ENCODE assay signal across 22 cellular contexts in genomic region chr13:41502021-41502420, GRCh38. TPM values are rescaled to one million over a fixed set of nuclear protein-coding genes. Genes with fewer than 3 reads are reported as not detected.
A peak's percentile ranks its signal among the peaks of the same experiment; 100 is the strongest.
DNase-seq lines count a peak whose midpoint lies in the region; ATAC-seq and TF ChIP-seq lines count a peak whose summit lies in the region.
"Had no signal": no experiment of that assay in that cellular context is flagged by ENCODE, and none has a peak within 500 bp of the region (broad histone marks: within the 10 kb centered on the region; RNA-seq: fewer than 3 reads in every experiment).

No MANE protein-coding gene starts in this region.

- no peak for DNase-seq in activated T-cell treated with anti-CD3 and anti-CD28 coated beads, Interleukin-2, amount 50 U/mL, for 72 hours
- DNase-seq in activated T-cell treated with anti-CD3 and anti-CD28 coated beads, Interleukin-2, amount 50 U/mL, for 1 hour = no peak
- DNase-seq in osteocyte (ENCODE audit: extremely low spot score, unreplicated experiment) = peak; percentile 53
- DNase-seq in NCI-H69 (lab: John Stamatoyannopoulos, UW) = no peak
- no peak for DNase-seq in DMS 273 treated with DMSO at 0.1 percent for 48 hours (lab: John Stamatoyannopoulos, UW)
- DNase-seq in HAP-1 (ENCODE audit: low spot score in 2 of 2) = no peak
- DNase-seq: amniotic stem cell; GF-D8; mesendoderm; NCI-H1436; NCI-H2171 treated with DMSO at 0.1 percent for 48 hours; stimulated activated CD4-positive, alpha-beta T cell treated with anti-CD3 and anti-CD28 coated beads, Interleukin-2, amount 100 ng/mL, for 24 hours; T1000 had no signal

- H3K4me1 ChIP-seq in HAP-1 = no peaks in the 10 kb centered on the region
- H3K4me1 ChIP-seq: A549, prostate gland had no signal

- H3K4me1 Mint-ChIP-seq in activated T-cell treated with anti-CD3 and anti-CD28 coated beads, Interleukin-2, amount 50 U/mL, for 72 hours (ENCODE audit: low read depth) = peaks cover 76% of the 10 kb centered on the region
- H3K4me1 Mint-ChIP-seq in osteocyte (ENCODE audit: unreplicated experiment) = no peaks in the 10 kb centered on the region
- H3K4me1 Mint-ChIP-seq: nephron had no signal

- H3K36me3 Mint-ChIP-seq in activated T-cell treated with anti-CD3 and anti-CD28 coated beads, Interleukin-2, amount 50 U/mL, for 72 hours (ENCODE audit: insufficient read depth in 2 of 2) = peaks cover 8 to 13% of the 10 kb centered on the region in 2 donors
- no peaks in the 10 kb centered on the region for H3K36me3 Mint-ChIP-seq in osteocyte (ENCODE audit: unreplicated experiment)

- H3K9me3 Mint-ChIP-seq in activated T-cell treated with anti-CD3 and anti-CD28 coated beads, Interleukin-2, amount 50 U/mL, for 72 hours = peaks cover 2 to 7% of the 10 kb centered on the region in 2 donors
- H3K9me3 Mint-ChIP-seq in osteocyte (ENCODE audit: unreplicated experiment) = peaks cover 13% of the 10 kb centered on the region

- H3K9me3 ChIP-seq in HAP-1 = no peaks in the 10 kb centered on the region; the same call in 1 of the 2 replicates
- H3K9me3 ChIP-seq: Peyer's patch, prostate gland had no signal

- H3K27ac Mint-ChIP-seq in activated T-cell treated with anti-CD3 and anti-CD28 coated beads, Interleukin-2, amount 50 U/mL, for 72 hours = peak overlapping the region; percentile 76
- H3K27ac Mint-ChIP-seq in osteocyte (ENCODE audit: unreplicated experiment) = no peak overlapping the region
- H3K27ac Mint-ChIP-seq: activated T-helper 17 cell treated with anti-CD3 and anti-CD28 coated beads, Interleukin-2, amount 50 U/mL, for 72 hours; nephron had no signal

- H3K27me3 ChIP-seq in HAP-1 (ENCODE audit: low read depth) = no peaks in the 10 kb centered on the region
- H3K27me3 ChIP-seq: BLaER1, cardiac muscle cell, Peyer's patch had no signal

- no peak for TF ChIP-seq CTCF in osteocyte (IDR thresholded peaks at IDR 0.05)

- no peak for ATAC-seq in activated T-cell treated with anti-CD3 and anti-CD28 coated beads, Interleukin-2, amount 50 U/mL, for 72 hours (replicated peaks in 1 of 2)
- peak; percentile 9 for ATAC-seq in HG02759 (IDR thresholded peaks at IDR 0.05; ENCODE audit: unreplicated experiment)
- ATAC-seq: A549; activated T-helper 17 cell treated with anti-CD3 and anti-CD28 coated beads, Interleukin-2, amount 50 U/mL, for 72 hours had no signal

- peak overlapping the region in 1 of 2 donors; percentile 51 for H3K4me3 Mint-ChIP-seq in activated T-cell treated with anti-CD3 and anti-CD28 coated beads, Interleukin-2, amount 50 U/mL, for 72 hours
- H3K4me3 Mint-ChIP-seq in osteocyte (ENCODE audit: unreplicated experiment) = no peak overlapping the region
- H3K4me3 Mint-ChIP-seq: activated T-helper 17 cell treated with anti-CD3 and anti-CD28 coated beads, Interleukin-2, amount 50 U/mL, for 72 hours; nephron had no signal

- peak; percentile 49; the same call in 1 of the 2 replicates for TF ChIP-seq POLR2A in Raji (IDR thresholded peaks at IDR 0.05; ENCODE audit: insufficient read depth, low read depth, low read length)

- H3K36me3 ChIP-seq in HAP-1 (replicated peaks) = no peaks in the 10 kb centered on the region
- H3K36me3 ChIP-seq: BLaER1, cardiac muscle cell, Peyer's patch, prostate gland had no signal

- in situ Hi-C loops in HAP-1 (cut with MboI; ENCODE audit: low sequenced_read_pairs) = no loop called here

- H3K4me3 ChIP-seq in HAP-1 = no peak overlapping the region
- H3K4me3 ChIP-seq: A549, BLaER1, cardiac muscle cell, Peyer's patch, prostate gland had no signal

- H3K27me3 Mint-ChIP-seq in activated T-cell treated with anti-CD3 and anti-CD28 coated beads, Interleukin-2, amount 50 U/mL, for 72 hours (ENCODE audit: low read depth) = no peaks in the 10 kb centered on the region
- peaks cover 18% of the 10 kb centered on the region for H3K27me3 Mint-ChIP-seq in osteocyte (ENCODE audit: unreplicated experiment)
- H3K27me3 Mint-ChIP-seq: activated T-helper 17 cell treated with anti-CD3 and anti-CD28 coated beads, Interleukin-2, amount 50 U/mL, for 72 hours had no signal

RNA-seq across cellular contexts. Expression of gene RGCC, which starts 44.7 kb away (rescaled TPM):
- total RNA-seq in activated T-cell treated with anti-CD3 and anti-CD28 coated beads, Interleukin-2, amount 50 U/mL, for 72 hours = 100 to 1,000 TPM in 1 of 2 donors, 10 to 100 TPM in 1; 85.1 to 111 TPM
- 1.3 and 1.6 TPM in 2 replicates for total RNA-seq in osteocyte
- total RNA-seq: cardiac muscle cell had no signal

Comparison
In these comparisons a context has a peak if more than half of its experiments do, and no peak if none do; other contexts are left out.
1. RNA of gene RGCC, which starts 44.7 kb away (total RNA-seq): 85.1 to 111 TPM in activated T-cell treated with anti-CD3 and anti-CD28 coated beads, Interleukin-2, amount 50 U/mL, for 72 hours; 1.3 to 1.6 TPM in osteocyte; every median in the first group is over 10 times any median in the second.